30 cellular contexts compared by ENCODE assay signal in genomic region chr2:114316532-114317300, GRCh38.
"Had no signal": no experiment of that assay in that cellular context is flagged by ENCODE, and none has a peak within 500 bp of the region (broad histone marks: within the 10 kb centered on the region; RNA-seq: fewer than 3 reads in every experiment).

No MANE protein-coding gene starts in this region.

- H3K4me1 ChIP-seq: left lung, lower lobe of right lung, pancreas, prostate gland, sigmoid colon, spleen, suprapubic skin, tibial nerve, uterus had no signal

- H3K27me3 Mint-ChIP-seq: stimulated activated naive CD8-positive, alpha-beta T cell treated with anti-CD3 and anti-CD28 coated beads, Interleukin-15, Interleukin-2, amounts not matched to agents 100 ng/mL and 50 ng/mL, for 24 hours; type B pancreatic cell had no signal

- ATAC-seq: left colon; left lung; lower lobe of right lung; naive thymus-derived CD8-positive, alpha-beta T cell; pancreas; right cardiac atrium; stimulated activated effector memory CD8-positive, alpha-beta T cell treated with anti-CD3 and anti-CD28 coated beads, Interleukin-12 subunit alpha, Interleukin-12 subunit beta, amount 100 ng/mL, for 72 hours had no signal

- H3K27ac Mint-ChIP-seq: immature natural killer cell; naive thymus-derived CD8-positive, alpha-beta T cell; nephron; stimulated activated effector memory CD8-positive, alpha-beta T cell treated with anti-CD3 and anti-CD28 coated beads, Interleukin-12 subunit alpha, Interleukin-12 subunit beta, amount 100 ng/mL, for 72 hours; stimulated activated naive CD8-positive, alpha-beta T cell treated with anti-CD3 and anti-CD28 coated beads, Interleukin-15, Interleukin-2, amounts not matched to agents 100 ng/mL and 50 ng/mL, for 24 hours; type B pancreatic cell had no signal

- H3K4me1 Mint-ChIP-seq: immature natural killer cell; naive thymus-derived CD8-positive, alpha-beta T cell; nephron; neural crest cell; stimulated activated effector memory CD8-positive, alpha-beta T cell treated with anti-CD3 and anti-CD28 coated beads, Interleukin-12 subunit alpha, Interleukin-12 subunit beta, amount 100 ng/mL, for 72 hours had no signal

- H3K27me3 ChIP-seq: left lung, pancreas, sigmoid colon, spleen, suprapubic skin, tibial nerve, uterus had no signal

- H3K4me3 ChIP-seq: left lung, lower lobe of right lung, pancreas, prostate gland, sigmoid colon, spleen, suprapubic skin, thoracic aorta, tibial nerve, uterus had no signal

- FAIRE-seq: islet of Langerhans, kidney, pancreas, small intestine had no signal

- H3K4me3 Mint-ChIP-seq: immature natural killer cell; naive thymus-derived CD8-positive, alpha-beta T cell; nephron; neural crest cell; stimulated activated effector memory CD8-positive, alpha-beta T cell treated with anti-CD3 and anti-CD28 coated beads, Interleukin-12 subunit alpha, Interleukin-12 subunit beta, amount 100 ng/mL, for 72 hours; stimulated activated naive CD8-positive, alpha-beta T cell treated with anti-CD3 and anti-CD28 coated beads, Interleukin-15, Interleukin-2, amounts not matched to agents 100 ng/mL and 50 ng/mL, for 24 hours; type B pancreatic cell had no signal

- H3K36me3 Mint-ChIP-seq: immature natural killer cell; naive thymus-derived CD8-positive, alpha-beta T cell; stimulated activated effector memory CD8-positive, alpha-beta T cell treated with anti-CD3 and anti-CD28 coated beads, Interleukin-12 subunit alpha, Interleukin-12 subunit beta, amount 100 ng/mL, for 72 hours; type B pancreatic cell had no signal

- H3K27ac ChIP-seq: left lung, lower lobe of right lung, pancreas, prostate gland, sigmoid colon, spleen, suprapubic skin, thoracic aorta, tibial nerve, uterus had no signal

- H3K36me3 ChIP-seq: left lung, lower lobe of right lung, pancreas, prostate gland, sigmoid colon, spleen, suprapubic skin, thoracic aorta, tibial nerve, uterus had no signal

- H3K9me3 ChIP-seq: left lung, lower lobe of right lung, pancreas, prostate gland, sigmoid colon, suprapubic skin, thoracic aorta, uterus had no signal

- H3K9me3 Mint-ChIP-seq: nephron; neural crest cell; stimulated activated effector memory CD8-positive, alpha-beta T cell treated with anti-CD3 and anti-CD28 coated beads, Interleukin-12 subunit alpha, Interleukin-12 subunit beta, amount 100 ng/mL, for 72 hours; type B pancreatic cell had no signal

- DNase-seq: hypothalamus; immature natural killer cell; kidney; left colon; left lung; lower lobe of right lung; mammary epithelial cell; mesenchymal stem cell; naive thymus-derived CD8-positive, alpha-beta T cell; nucleus accumbens; pancreas; posterior cingulate gyrus; retina; right cardiac atrium; sigmoid colon; small intestine; spleen; stimulated activated CD4-positive, alpha-beta T cell treated with anti-CD3 and anti-CD28 coated beads, Interleukin-4, amount 100 ng/mL, for 24 hours; stimulated activated naive CD4-positive, alpha-beta T cell; uterus had no signal
